In genomic region chr6:82032444-82032843, GRCh38 we compare ENCODE assay signal across 26 cellular contexts.
DNase-seq lines count a peak whose midpoint lies in the region; ATAC-seq, FAIRE-seq and TF ChIP-seq lines count a peak whose summit lies in the region.
"Had no signal": no experiment of that assay in that cellular context is flagged by ENCODE, and none has a peak within 500 bp of the region (broad histone marks: within the 10 kb centered on the region; RNA-seq: fewer than 3 reads in every experiment).

No MANE protein-coding gene starts in this region.

- no peaks in the 10 kb centered on the region for H3K9me3 ChIP-seq in HEK293 (ENCODE audit: control insufficient read depth, insufficient read depth, low read depth, low read length)
- no peaks in the 10 kb centered on the region for H3K9me3 ChIP-seq in adrenal gland (replicated peaks in 1 of 3)
- H3K9me3 ChIP-seq: BE2C, BLaER1 had no signal

- DNase-seq in chondrocyte (ENCODE audit: low spot score) (no peak), adrenal gland (no peak), sciatic nerve (ENCODE audit: low spot score) (no peak)
- DNase-seq: 8988T; ACHN; BE2C; C1 segment of cervical spinal cord; CD4-positive, alpha-beta memory T cell; CD4-positive, CD25-positive, alpha-beta regulatory T cell; CD8-positive, alpha-beta memory T cell; COR-L47; DMS 273 treated with DMSO at 0.1 percent for 48 hours; DMS153; DMS53; DMS79; DND-41; EL; GF-D8 had no signal

- H3K36me3 Mint-ChIP-seq in chondrocyte (ENCODE audit: low read depth), result no peaks in the 10 kb centered on the region
- H3K36me3 Mint-ChIP-seq: CD14-positive monocyte; CD4-positive, alpha-beta memory T cell; CD4-positive, CD25-positive, alpha-beta regulatory T cell; CD8-positive, alpha-beta memory T cell had no signal

- CTCF ChIA-PET in HEK293 (lab: Yijun Ruan, JAX), result interaction anchor here (0.9 to 3.1 kb wide), 2 partner anchors 8 to 86 kb away, joined by 4 to 12 read pairs; no protein-coding TSS in a partner anchor

- peaks cover 7% of the 10 kb centered on the region for H3K9me3 Mint-ChIP-seq in chondrocyte (ENCODE audit: low read depth)
- H3K9me3 Mint-ChIP-seq: CD14-positive monocyte had no signal

- no peaks in the 10 kb centered on the region for H3K27me3 ChIP-seq in adrenal gland
- H3K27me3 ChIP-seq: BE2C, BLaER1 had no signal

- no peaks in the 10 kb centered on the region for H3K36me3 ChIP-seq in HEK293 (ENCODE audit: control insufficient read depth in 2 of 2, insufficient read depth in 1 of 2, low read length in 2 of 2)
- H3K36me3 ChIP-seq in adrenal gland (replicated peaks in 1 of 2), result no peaks in the 10 kb centered on the region
- H3K36me3 ChIP-seq: BE2C, BLaER1 had no signal

- no peak overlapping the region for H3K27ac ChIP-seq in HEK293 (ENCODE audit: extremely low read depth, low read depth, low read length)
- no peak overlapping the region for H3K27ac ChIP-seq in adrenal gland
- H3K27ac ChIP-seq: BLaER1 had no signal

- peaks cover 63% of the 10 kb centered on the region for H3K4me1 Mint-ChIP-seq in chondrocyte (ENCODE audit: low read depth)
- H3K4me1 Mint-ChIP-seq: CD4-positive, alpha-beta memory T cell; CD4-positive, CD25-positive, alpha-beta regulatory T cell; CD8-positive, alpha-beta memory T cell had no signal

- intact Hi-C loops in adrenal gland (cut with DNase I) (no loop called here), sciatic nerve (cut with DNase I) (no loop called here)

- H3K4me3 ChIP-seq in HEK293 (ENCODE audit: low read depth, low read length) (no peak overlapping the region), adrenal gland (no peak overlapping the region)
- H3K4me3 ChIP-seq: BLaER1 had no signal

- no peaks in the 10 kb centered on the region for H3K4me1 ChIP-seq in HEK293 (ENCODE audit: control insufficient read depth, insufficient read depth, low read length)
- peaks cover 0 to 9% of the 10 kb centered on the region in 2 donors for H3K4me1 ChIP-seq in adrenal gland (replicated peaks in 1 of 2)
- H3K4me1 ChIP-seq: BE2C, BLaER1 had no signal

- H3K27me3 Mint-ChIP-seq in chondrocyte (ENCODE audit: low read depth), result no peaks in the 10 kb centered on the region
- H3K27me3 Mint-ChIP-seq: CD4-positive, alpha-beta memory T cell; CD8-positive, alpha-beta memory T cell had no signal

- TF ChIP-seq CTCF in HEK293 (tag by site-specific recombination; IDR thresholded peaks at IDR 0.05), result no peak
- TF ChIP-seq CTCF in chondrocyte (IDR thresholded peaks at IDR 0.05), result no peak
- TF ChIP-seq CTCF in adrenal gland (IDR thresholded peaks at IDR 0.05), result no peak

- no peak for ATAC-seq in sciatic nerve
- ATAC-seq in GM21423 (IDR thresholded peaks at IDR 0.05; ENCODE audit: unreplicated experiment), result no peak

- H3K4me3 Mint-ChIP-seq in chondrocyte (ENCODE audit: unreplicated experiment), result no peak overlapping the region
- H3K4me3 Mint-ChIP-seq: CD14-positive monocyte; CD4-positive, alpha-beta memory T cell; CD4-positive, CD25-positive, alpha-beta regulatory T cell; CD8-positive, alpha-beta memory T cell had no signal

- FAIRE-seq in G401.6 (lab: Jason Lieb, UNC), result peak; percentile 41
- FAIRE-seq: A204.1, GM12891, GM19239 had no signal

- POLR2A ChIA-PET in HEK293 (lab: Yijun Ruan, JAX), result no interaction called here

- H3K27ac Mint-ChIP-seq in chondrocyte (ENCODE audit: unreplicated experiment), result peak overlapping the region; percentile 37
- H3K27ac Mint-ChIP-seq: CD4-positive, alpha-beta memory T cell; CD4-positive, CD25-positive, alpha-beta regulatory T cell had no signal

- TF ChIP-seq POLR2A in adrenal gland (IDR thresholded peaks at IDR 0.05), result no peak

TF ChIP-seq in HEK293, 187 proteins besides CTCF, POLR2A, EP300 and RAD21:
- TF ChIP-seq KLF8 (tag by site-specific recombination; IDR thresholded peaks at IDR 0.05), result no peak
- peak; percentile 66 for TF ChIP-seq ZFP3 (tag by site-specific recombination; IDR thresholded peaks at IDR 0.05; ENCODE audit: low read depth)
